In genomic region chr1:85707990-85708825, GRCh38 we compare ENCODE assay signal across 1 cellular context.
TF ChIP-seq lines count a peak whose summit lies in the region.

ZNHIT6 (minus strand) TSS chr1:85708433; CDS start chr1:85708284, 149 bp downstream.

TF ChIP-seq in K562, 482 proteins besides CTCF, POLR2A, EP300 and RAD21 (continued from another document and continues in another):
- TF ChIP-seq ZNF609 (CRISPR knock-in tag; IDR thresholded peaks at IDR 0.05; ENCODE audit: borderline replicate concordance) (no peak), SMAD4 (CRISPR knock-in tag; conservative IDR thresholded peaks at IDR 0.05) (0 out of 2 replicates have a peak, but pooled peaks have one; percentile 20), MXD1 (CRISPR knock-in tag; IDR thresholded peaks at IDR 0.05; ENCODE audit: borderline replicate concordance, poor library complexity, severe bottlenecking) (peak; percentile 83), XRCC5 (IDR thresholded peaks at IDR 0.05; ENCODE audit: low read depth, low read length) (peak; percentile 50; the same call in 1 of the 2 replicates), PHB2 (IDR thresholded peaks at IDR 0.05; ENCODE audit: low read depth) (0 out of 2 replicates have a peak, but pooled peaks have one; percentile 9), FOSL1 (tag; conservative IDR thresholded peaks at IDR 0.05) (peak; percentile 21; the same call in 1 of the 2 replicates), TARDBP (IDR thresholded peaks at IDR 0.05) (no peak), DNMT1 (IDR thresholded peaks at IDR 0.05) (no peak), CC2D1A (IDR thresholded peaks at IDR 0.05) (0 out of 2 replicates have a peak, but pooled peaks have one; percentile 8), HDAC1 (IDR thresholded peaks at IDR 0.05) (peak; percentile 82 to 99), VEZF1 (CRISPR knock-in tag; IDR thresholded peaks at IDR 0.05) (peak; percentile 54), PCBP2 (IDR thresholded peaks at IDR 0.05; ENCODE audit: low read depth, low read length, poor library complexity, severe bottlenecking) (no peak), ZKSCAN8 (CRISPR knock-in tag; IDR thresholded peaks at IDR 0.05) (no peak), ZNF780A (CRISPR knock-in tag; IDR thresholded peaks at IDR 0.05) (no peak), MEF2A (IDR thresholded peaks at IDR 0.05; ENCODE audit: control insufficient read depth, low read depth, low read length) (no peak), NR4A1 (CRISPR knock-in tag; IDR thresholded peaks at IDR 0.05) (no peak), NR4A1 (tag; IDR thresholded peaks at IDR 0.05) (no peak), ARID1B (IDR thresholded peaks at IDR 0.05) (peak; percentile 42; the same call in 1 of the 2 replicates), USF1 (CRISPR knock-in tag; IDR thresholded peaks at IDR 0.05) (peak; percentile 77), DPF2 (IDR thresholded peaks at IDR 0.05) (peak; percentile 37; the same call in 1 of the 2 replicates), CREB3L1 (IDR thresholded peaks at IDR 0.05; ENCODE audit: borderline replicate concordance, low read depth) (peak; percentile 92), SAP30 (IDR thresholded peaks at IDR 0.05; ENCODE audit: borderline replicate concordance, insufficient read depth, low read depth, low read length, poor library complexity, severe bottlenecking) (peak; percentile 95), ZNF395 (CRISPR knock-in tag; IDR thresholded peaks at IDR 0.05) (no peak), MCM7 (IDR thresholded peaks at IDR 0.05) (no peak), TBL1XR1 (IDR thresholded peaks at IDR 0.05; ENCODE audit: low read length in 2 of 2) (0 out of 4 replicates have a peak, but pooled peaks of 1 of the 2 experiments have one; percentile 10), ZNF77 (CRISPR knock-in tag; IDR thresholded peaks at IDR 0.05) (no peak), NKRF (IDR thresholded peaks at IDR 0.05; ENCODE audit: borderline replicate concordance) (peak; percentile 98), ZNF316 (IDR thresholded peaks at IDR 0.05) (peak; percentile 20; the same call in 1 of the 2 replicates), ZFP36 (IDR thresholded peaks at IDR 0.05; ENCODE audit: low read depth, low read length, partially characterized antibody) (no peak), TCF7 (IDR thresholded peaks at IDR 0.05; ENCODE audit: borderline replicate concordance) (peak; percentile 65; the same call in 1 of the 2 replicates), ZBTB7A (IDR thresholded peaks at IDR 0.05; ENCODE audit: borderline replicate concordance, control insufficient read depth, low read depth, low read length) (peak; percentile 8; the same call in 1 of the 2 replicates), JUND (IDR thresholded peaks at IDR 0.05; ENCODE audit: borderline replicate concordance, low read depth, low read length) (peak; percentile 45; the same call in 1 of the 2 replicates), JUND (tag; IDR thresholded peaks at IDR 0.05; ENCODE audit: borderline replicate concordance, low read depth, low read length) (no peak; the same call in 2 of the 3 replicates), USF2 (CRISPR knock-in tag; IDR thresholded peaks at IDR 0.05) (peak; percentile 38; the same call in 1 of the 2 replicates), ZNF445 (CRISPR knock-in tag; IDR thresholded peaks at IDR 0.05; ENCODE audit: low read depth) (no peak), SPI1 (IDR thresholded peaks at IDR 0.05; ENCODE audit: borderline replicate concordance, low read depth, low read length) (peak; percentile 55; the same call in 1 of the 2 replicates), ETV1 (tag; conservative IDR thresholded peaks at IDR 0.05; ENCODE audit: low read depth) (no peak), ZNF398 (CRISPR knock-in tag; IDR thresholded peaks at IDR 0.05) (no peak), STAT5A (IDR thresholded peaks at IDR 0.05; ENCODE audit: borderline replicate concordance, low read length) (no peak), AFF4 (CRISPR knock-in tag; IDR thresholded peaks at IDR 0.05) (0 out of 2 replicates have a peak, but pooled peaks have one; percentile 23), MYC (IDR thresholded peaks at IDR 0.05; ENCODE audit: low read depth, low read length) (peak; percentile 96), MYC (CRISPR knock-in tag; IDR thresholded peaks at IDR 0.05; ENCODE audit: borderline replicate concordance, low read depth) (no peak), ZNF668 (CRISPR knock-in tag; IDR thresholded peaks at IDR 0.05) (no peak)
